32 cellular contexts compared by ENCODE assay signal in genomic region chr3:163735394-163735793, GRCh38.
"Had no signal": no experiment of that assay in that cellular context is flagged by ENCODE, and none has a peak within 500 bp of the region (broad histone marks: within the 10 kb centered on the region; RNA-seq: fewer than 3 reads in every experiment).

No MANE protein-coding gene starts in this region.

- H3K9me3 ChIP-seq: psoas muscle, testis, upper lobe of right lung, vagina had no signal

- H3K27me3 Mint-ChIP-seq: progenitor cell of endocrine pancreas; stimulated activated memory B cell treated with anti-CD40 and anti-IgM and Interleukin-4, amounts not matched to agents 10 μg/mL and 1 μg/mL and 100 μg/mL, for 72 hours; stimulated activated naive CD8-positive, alpha-beta T cell treated with anti-CD3 and anti-CD28 coated beads, Interleukin-15, amount 100 ng/mL, for 72 hours; type B pancreatic cell had no signal

- H3K27me3 ChIP-seq: neural progenitor cell, ovary, spleen, suprapubic skin, testis, tibial artery, transverse colon, upper lobe of right lung, vagina had no signal

- H3K79me2 ChIP-seq: parathyroid adenoma had no signal

- H3K4me3 Mint-ChIP-seq: natural killer cell; nephron; neural progenitor cell; stimulated activated memory B cell treated with anti-CD40 and anti-IgM and Interleukin-4, amounts not matched to agents 10 μg/mL and 1 μg/mL and 100 μg/mL, for 72 hours; stimulated activated naive CD8-positive, alpha-beta T cell treated with anti-CD3 and anti-CD28 coated beads, Interleukin-15, amount 100 ng/mL, for 72 hours; type B pancreatic cell had no signal

- H3K4me3 ChIP-seq: neural progenitor cell, ovary, psoas muscle, skin epidermis, smooth muscle cell, spleen, suprapubic skin, testis, tibial artery, transverse colon, upper lobe of right lung, vagina had no signal

- H2AFZ ChIP-seq: neural progenitor cell, parathyroid adenoma had no signal

- H3K9ac ChIP-seq: neural progenitor cell, parathyroid adenoma had no signal

- H3K4me1 Mint-ChIP-seq: natural killer cell; nephron; neural progenitor cell; stimulated activated memory B cell treated with anti-CD40 and anti-IgM and Interleukin-4, amounts not matched to agents 10 μg/mL and 1 μg/mL and 100 μg/mL, for 72 hours; stimulated activated naive CD8-positive, alpha-beta T cell treated with anti-CD3 and anti-CD28 coated beads, Interleukin-15, amount 100 ng/mL, for 72 hours had no signal

- H3K36me3 Mint-ChIP-seq: natural killer cell; neural progenitor cell; stimulated activated memory B cell treated with anti-CD40 and anti-IgM and Interleukin-4, amounts not matched to agents 10 μg/mL and 1 μg/mL and 100 μg/mL, for 72 hours; type B pancreatic cell had no signal

- H3K4me1 ChIP-seq: neural progenitor cell, parathyroid adenoma, psoas muscle, spleen, suprapubic skin, testis, tibial artery, transverse colon, upper lobe of right lung, vagina had no signal

- H3K36me3 ChIP-seq: ovary, spleen, suprapubic skin, tibial artery, transverse colon, upper lobe of right lung, vagina had no signal

- DNase-seq: natural killer cell; occipital lobe; ovary; posterior cingulate gyrus; psoas muscle; right cardiac atrium; spleen; stimulated activated CD4-positive, alpha-beta T cell treated with anti-CD3 and anti-CD28 coated beads, Interleukin-12 subunit alpha, Interleukin-12 subunit beta, amount 100 ng/mL, for 4 hours; stimulated activated CD4-positive, alpha-beta T cell treated with anti-CD3 and anti-CD28 coated beads, Interleukin-1b, Interleukin-23, amount 100 ng/mL, for 48 hours; stimulated activated CD4-positive, alpha-beta T cell treated with anti-CD3 and anti-CD28 coated beads, Interleukin-4, amount 100 ng/mL, for 1 hour; stimulated activated CD4-positive, alpha-beta T cell treated with anti-CD3 and anti-CD28 coated beads, Interleukin-4, amount 100 ng/mL, for 4 hours; stimulated activated CD8-positive, alpha-beta memory T cell treated with anti-CD3 and anti-CD28 coated beads, Interleukin-4, amount 100 ng/mL, for 48 hours; stimulated activated naive CD4-positive, alpha-beta T cell; stimulated activated naive CD8-positive, alpha-beta T cell treated with anti-CD3 and anti-CD28 coated beads, Interleukin-15, amount 100 ng/mL, for 72 hours; stimulated activated naive CD8-positive, alpha-beta T cell treated with anti-CD3 and anti-CD28 coated beads, Interleukin-15, Interleukin-2, amounts not matched to agents 100 U/mL and 50 U/mL, for 24 hours; substantia nigra; testis; tibial artery; transverse colon; upper lobe of right lung had no signal

- H3K27ac Mint-ChIP-seq: natural killer cell; nephron; neural progenitor cell; progenitor cell of endocrine pancreas; stimulated activated memory B cell treated with anti-CD40 and anti-IgM and Interleukin-4, amounts not matched to agents 10 μg/mL and 1 μg/mL and 100 μg/mL, for 72 hours; stimulated activated naive CD8-positive, alpha-beta T cell treated with anti-CD3 and anti-CD28 coated beads, Interleukin-15, amount 100 ng/mL, for 72 hours; type B pancreatic cell had no signal

- FAIRE-seq: urothelium cell line had no signal

- H3K4me2 ChIP-seq: neural progenitor cell, smooth muscle cell had no signal

- ATAC-seq: natural killer cell; psoas muscle; right cardiac atrium; sciatic nerve; stimulated activated memory B cell treated with anti-CD40 and anti-IgM and Interleukin-4, amounts not matched to agents 10 μg/mL and 1 μg/mL and 100 μg/mL, for 72 hours; stimulated activated naive CD8-positive, alpha-beta T cell treated with anti-CD3 and anti-CD28 coated beads, Interleukin-15, amount 100 ng/mL, for 72 hours; stimulated activated naive CD8-positive, alpha-beta T cell treated with anti-CD3 and anti-CD28 coated beads, Interleukin-15, Interleukin-2, amounts not matched to agents 100 U/mL and 50 U/mL, for 24 hours; upper lobe of right lung had no signal

- H3K27ac ChIP-seq: neural progenitor cell, ovary, parathyroid adenoma, psoas muscle, skin epidermis, spleen, suprapubic skin, testis, tibial artery, transverse colon, upper lobe of right lung, vagina had no signal
